In genomic region chr14:81246561-81247270, GRCh38 we compare ENCODE assay signal across 1 cellular context.
TF ChIP-seq lines count a peak whose summit lies in the region.

No MANE protein-coding gene starts in this region.

TF ChIP-seq in GM23338, 12 proteins besides CTCF, POLR2A, EP300 and RAD21 (continued from another document):
- TF ChIP-seq ZNF462 (CRISPR knock-in tag; IDR thresholded peaks at IDR 0.05) (no peak), EZH2 (IDR thresholded peaks at IDR 0.05; ENCODE audit: low read depth, unreplicated experiment) (no peak), JUNB (IDR thresholded peaks at IDR 0.05; ENCODE audit: unreplicated experiment) (no peak), ZNF331 (CRISPR knock-in tag; IDR thresholded peaks at IDR 0.05; ENCODE audit: low read depth) (no peak), NANOG (IDR thresholded peaks at IDR 0.05; ENCODE audit: borderline replicate concordance) (no peak), ZNF114 (CRISPR knock-in tag; IDR thresholded peaks at IDR 0.05) (no peak), CREB1 (CRISPR knock-in tag; IDR thresholded peaks at IDR 0.05; ENCODE audit: low read depth) (no peak), REST (IDR thresholded peaks at IDR 0.05; ENCODE audit: unreplicated experiment) (no peak)
